In the genomic region with DNA sequence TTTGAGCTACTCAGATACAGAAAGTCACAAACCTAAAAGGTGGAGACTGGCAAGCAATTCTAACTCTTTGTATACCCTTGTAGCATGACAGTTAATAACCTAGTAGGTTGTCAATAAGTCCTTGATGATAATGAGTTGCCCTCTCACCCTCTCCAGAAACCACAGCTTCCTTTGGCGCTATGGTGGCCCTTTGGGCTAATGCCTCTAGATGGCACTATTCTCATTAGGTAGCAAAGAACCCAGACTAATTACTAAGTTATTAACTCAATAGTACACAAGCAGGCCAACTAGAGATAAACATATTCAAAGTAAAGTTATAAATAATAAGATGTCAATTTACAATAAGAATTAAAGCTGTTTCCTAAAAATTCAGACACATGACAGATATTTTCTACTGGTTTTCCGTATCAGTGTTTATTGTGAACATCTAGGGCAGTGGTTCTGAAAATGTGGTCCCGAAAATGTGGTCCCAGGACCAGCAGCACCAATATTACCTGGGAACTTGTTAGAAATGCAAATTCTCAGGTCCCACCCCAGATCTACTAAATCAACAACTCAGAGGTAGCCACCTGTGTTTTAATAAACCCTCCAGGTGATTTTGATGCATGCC, we compare ENCODE assay signal across 8 cellular contexts. TPM values are rescaled to one million over a fixed set of nuclear protein-coding genes. Genes with fewer than 3 reads are reported as not detected.
DNase-seq lines count a peak whose midpoint lies in the region; ATAC-seq, FAIRE-seq and TF ChIP-seq lines count a peak whose summit lies in the region.

No MANE protein-coding gene starts in this region.

- H3K36me3 ChIP-seq in cardiac muscle cell (no peaks in the 10 kb centered on the region), pancreas (no peaks in the 10 kb centered on the region)

- intact Hi-C loops in Right ventricle myocardium superior (cut with DNase I) = no loop called here
- intact Hi-C loops in pancreas (cut with DNase I) = loop anchor here in 1 of 3 donors (10.0 kb wide), 1 partner anchor 173 kb away; no protein-coding TSS in a partner anchor
- intact Hi-C loops in posterior cingulate gyrus (cut with DNase I) = loop anchor here (2.0 kb wide), 1 partner anchor 181 kb away; no protein-coding TSS in a partner anchor

- no peaks in the 10 kb centered on the region for H3K4me1 Mint-ChIP-seq in chondrocyte (ENCODE audit: low read depth)

- no peak for FAIRE-seq in pancreas (lab: Jason Lieb, UNC)

- peaks cover 14% of the 10 kb centered on the region for H3K36me3 Mint-ChIP-seq in chondrocyte (ENCODE audit: low read depth)

- no peaks in the 10 kb centered on the region for H3K9me3 ChIP-seq in cardiac muscle cell (ENCODE audit: low read depth)
- H3K9me3 ChIP-seq in pancreas = no peaks in the 10 kb centered on the region

- no peak overlapping the region for H3K27ac Mint-ChIP-seq in chondrocyte (ENCODE audit: unreplicated experiment)

- H3K4me1 ChIP-seq in cardiac muscle cell (ENCODE audit: low read depth) (no peaks in the 10 kb centered on the region), pancreas (no peaks in the 10 kb centered on the region)

- peak; percentile 19 to 36 for DNase-seq in cardiac muscle cell (ENCODE audit: low read depth in 1 of 2, low spot score in 1 of 2)
- no peak for DNase-seq in Right ventricle myocardium superior
- DNase-seq in HCEC 1CT = peak; percentile 36
- peak; percentile 22 for DNase-seq in NCI-H69 (lab: John Stamatoyannopoulos, UW)
- no peak for DNase-seq in chondrocyte (ENCODE audit: low spot score)
- DNase-seq in pancreas = no peak
- DNase-seq in posterior cingulate gyrus = no peak
- DNase-seq in NCI-H2107 (lab: John Stamatoyannopoulos, UW) = no peak

- peaks cover 7% of the 10 kb centered on the region for H3K9me3 Mint-ChIP-seq in chondrocyte (ENCODE audit: low read depth)

- no peak for ATAC-seq in Right ventricle myocardium superior (ENCODE audit: poor library complexity)
- ATAC-seq in pancreas = peak in 2 of 4 donors; percentile 34 to 47

- no peak overlapping the region for H3K27ac ChIP-seq in cardiac muscle cell
- H3K27ac ChIP-seq in pancreas = no peak overlapping the region

- WGBS in pancreas, 2 donors = 79 to 88% methylated on average over 3 of the region's 3 CpGs

- H3K27me3 ChIP-seq in cardiac muscle cell (no peaks in the 10 kb centered on the region), pancreas (no peaks in the 10 kb centered on the region)

- H3K4me3 Mint-ChIP-seq in chondrocyte (ENCODE audit: unreplicated experiment) = no peak overlapping the region

- TF ChIP-seq CTCF in cardiac muscle cell (IDR thresholded peaks at IDR 0.05; ENCODE audit: low read depth, low read length) (peak; percentile 73), chondrocyte (IDR thresholded peaks at IDR 0.05) (peak; percentile 83), pancreas (IDR thresholded peaks at IDR 0.05) (peak in 3 of 4 donors; percentile 6 to 27 (median 22))

- H3K27me3 Mint-ChIP-seq in chondrocyte (ENCODE audit: low read depth) = no peaks in the 10 kb centered on the region

- H3K4me3 ChIP-seq in cardiac muscle cell = no peak overlapping the region
- no peak overlapping the region for H3K4me3 ChIP-seq in pancreas

RNA-seq across cellular contexts. Expression of gene LDAH, which starts 41.1 kb away (rescaled TPM):
- total RNA-seq in cardiac muscle cell = 13.3 and 15.2 TPM in 2 replicates
- 21.1 and 28.3 TPM in 2 replicates for polyA plus RNA-seq in cardiac muscle cell
- total RNA-seq in Right ventricle myocardium superior = 7.0 TPM
- total RNA-seq in chondrocyte = 16.8 to 22.0 TPM (median 18.1 TPM) in 3 replicates
- 1 to 10 TPM; 4.0 to 9.1 (median 6.4) TPM for total RNA-seq in pancreas
- polyA plus RNA-seq in pancreas = 1 to 10 TPM; 2.5 to 5.2 TPM

Comparison
In these comparisons a context has a peak if more than half of its experiments do, and no peak if none do; other contexts are left out.
1. DNase-seq: peak in cardiac muscle cell (2 of 2), HCEC 1CT (single experiment) and NCI-H69 (single experiment); none in Right ventricle myocardium superior (single experiment), chondrocyte (single experiment), pancreas (0 of 6), posterior cingulate gyrus (0 of 10) and NCI-H2107 (single experiment).
2. CTCF ChIP-seq: peak in every context shown above with its lines; median percentile 83 in chondrocyte; 73 in cardiac muscle cell; 22 in pancreas.